ENCODE assay signal across 15 cellular contexts in the genomic region with DNA sequence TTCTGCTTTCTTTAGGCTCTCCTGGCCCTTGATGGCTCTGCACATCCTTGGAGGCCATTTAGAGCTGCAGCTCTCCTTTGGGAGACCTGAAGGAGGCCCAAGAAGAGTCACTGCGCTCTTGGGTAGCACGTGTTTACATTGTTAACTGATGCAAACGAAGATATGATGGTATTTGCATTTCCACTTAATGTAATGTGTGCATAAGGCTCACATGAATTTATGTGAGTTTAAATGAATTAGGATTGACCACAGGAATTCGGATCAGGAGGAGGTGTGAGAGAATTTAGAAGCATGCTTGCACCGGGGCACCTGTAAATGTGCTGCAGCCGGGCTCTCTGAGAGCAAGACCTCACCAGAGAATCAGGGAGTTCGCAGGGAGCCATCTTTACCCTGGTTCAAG.
"Had no signal": no experiment of that assay in that cellular context is flagged by ENCODE, and none has a peak within 500 bp of the region (broad histone marks: within the 10 kb centered on the region; RNA-seq: fewer than 3 reads in every experiment).

No MANE protein-coding gene starts in this region.

- H3K36me3 ChIP-seq: left lung, ovary, right lobe of liver had no signal

- H3K4me3 Mint-ChIP-seq: activated CD4-positive, alpha-beta T cell treated with anti-CD3 and anti-CD28 coated beads for 36 hours; activated naive CD8-positive, alpha-beta T cell; neural crest cell; WTC11 had no signal

- H3K4me3 ChIP-seq: left lung, ovary, right lobe of liver, smooth muscle cell, testis had no signal

- ATAC-seq: activated CD4-positive, alpha-beta T cell treated with anti-CD3 and anti-CD28 coated beads for 36 hours; left lung; right lobe of liver; WTC11 had no signal

- H3K27ac Mint-ChIP-seq: activated CD4-positive, alpha-beta T cell treated with anti-CD3 and anti-CD28 coated beads for 36 hours; activated naive CD8-positive, alpha-beta T cell; type B pancreatic cell; WTC11 had no signal

- DNase-seq: activated CD4-positive, alpha-beta T cell treated with anti-CD3 and anti-CD28 coated beads for 36 hours; activated CD4-positive, alpha-beta T cell treated with anti-CD3 and anti-CD28 coated beads, Interleukin-2, amount 50 U/mL, for 48 hours; effector CD4-positive, alpha-beta T cell; left lung; mammary epithelial cell; naive B cell; ovary; right lobe of liver; stimulated activated CD4-positive, alpha-beta T cell treated with anti-CD3 and anti-CD28 coated beads, Interleukin-4, amount 100 ng/mL, for 1 hour; testis had no signal

- H3K27ac ChIP-seq: left lung, ovary, right lobe of liver, testis had no signal

- H3K27me3 ChIP-seq: ovary, right lobe of liver, testis had no signal

- H3K27me3 Mint-ChIP-seq: activated naive CD8-positive, alpha-beta T cell had no signal

- H3K4me2 ChIP-seq: smooth muscle cell had no signal

- H3K4me1 ChIP-seq: right lobe of liver, testis had no signal

- H3K9me3 ChIP-seq: left lung, ovary, right lobe of liver, testis had no signal

- H3K9me3 Mint-ChIP-seq: naive B cell, neural crest cell, type B pancreatic cell, WTC11 had no signal

- H3K36me3 Mint-ChIP-seq: activated naive CD8-positive, alpha-beta T cell; type B pancreatic cell; WTC11 had no signal
